26 cellular contexts compared by ENCODE assay signal in genomic region chr7:93723424-93724124, GRCh38.
"Had no signal": no experiment of that assay in that cellular context is flagged by ENCODE, and none has a peak within 500 bp of the region (broad histone marks: within the 10 kb centered on the region; RNA-seq: fewer than 3 reads in every experiment).

No MANE protein-coding gene starts in this region.

- H3K27ac Mint-ChIP-seq: activated CD4-positive, alpha-beta memory T cell treated with anti-CD3 and anti-CD28 coated beads, Interleukin-2, amount 10 ng/mL, durations not matched to agents 7 days and 5 days; activated naive CD8-positive, alpha-beta T cell treated with anti-CD3 and anti-CD28 coated beads, Interleukin-2, amount 50 U/mL, for 24 hours; activated T-cell treated with anti-CD3 and anti-CD28 coated beads, Interleukin-2, amount 50 U/mL, for 24 hours; activated T-helper 2 cell treated with anti-CD3 and anti-CD28 coated beads, Interferon-gamma antibody, Interleukin-2, Interleukin-4, amounts not matched to agents 10 μg/mL and 5 μg/mL and 100 μg/mL, durations not matched to agents 14 hours and 24 hours and 36 hours; brain; stimulated activated naive CD8-positive, alpha-beta T cell treated with anti-CD3 and anti-CD28 coated beads, Interleukin-15, Interleukin-2, amounts not matched to agents 100 ng/mL and 50 ng/mL, for 24 hours had no signal

- H3K36me3 ChIP-seq: colonic mucosa, neutrophil, pancreas, sigmoid colon, suprapubic skin, transverse colon, uterus had no signal

- H3K36me3 Mint-ChIP-seq: brain had no signal

- H3K27ac ChIP-seq: colonic mucosa, neutrophil, pancreas, sigmoid colon, suprapubic skin, transverse colon, uterus had no signal

- DNase-seq: activated CD4-positive, alpha-beta memory T cell treated with anti-CD3 and anti-CD28 coated beads, Interleukin-2, amount 10 ng/mL, durations not matched to agents 7 days and 5 days; activated CD4-positive, alpha-beta T cell treated with anti-CD3 and anti-CD28 coated beads for 48 hours; activated CD4-positive, CD25-positive, alpha-beta regulatory T cell; activated naive CD4-positive, alpha-beta T cell treated with Interleukin-2 at 50 U/mL for 16 hours; activated naive CD8-positive, alpha-beta T cell treated with anti-CD3 and anti-CD28 coated beads, Interleukin-2, amount 50 U/mL, for 24 hours; activated T-cell treated with anti-CD3 and anti-CD28 coated beads, Interleukin-2, amount 50 U/mL, for 24 hours; anterior cingulate cortex; colonic mucosa; erythroblast; foreskin melanocyte; glutamatergic neuron; hypothalamus; kidney; pancreas; sigmoid colon; T-helper 1 cell; T-helper 9 cell; transverse colon; uterus had no signal

- H3K9me3 ChIP-seq: colonic mucosa, neutrophil, pancreas, sigmoid colon, suprapubic skin, transverse colon, uterus had no signal

- H3K4me3 Mint-ChIP-seq: activated CD4-positive, alpha-beta memory T cell treated with anti-CD3 and anti-CD28 coated beads, Interleukin-2, amount 10 ng/mL, durations not matched to agents 7 days and 5 days; activated naive CD8-positive, alpha-beta T cell treated with anti-CD3 and anti-CD28 coated beads, Interleukin-2, amount 50 U/mL, for 24 hours; activated T-cell treated with anti-CD3 and anti-CD28 coated beads, Interleukin-2, amount 50 U/mL, for 24 hours; brain; central memory CD8-positive, alpha-beta T cell; stimulated activated naive CD8-positive, alpha-beta T cell treated with anti-CD3 and anti-CD28 coated beads, Interleukin-15, Interleukin-2, amounts not matched to agents 100 ng/mL and 50 ng/mL, for 24 hours had no signal

- ATAC-seq: activated naive CD8-positive, alpha-beta T cell treated with anti-CD3 and anti-CD28 coated beads, Interleukin-2, amount 50 U/mL, for 24 hours; left lobe of liver; pancreas had no signal

- H3K27me3 ChIP-seq: colonic mucosa, neutrophil, sigmoid colon, suprapubic skin, transverse colon, uterus had no signal

- H3K4me1 Mint-ChIP-seq: activated CD4-positive, alpha-beta memory T cell treated with anti-CD3 and anti-CD28 coated beads, Interleukin-2, amount 10 ng/mL, durations not matched to agents 7 days and 5 days; activated naive CD8-positive, alpha-beta T cell treated with anti-CD3 and anti-CD28 coated beads, Interleukin-2, amount 50 U/mL, for 24 hours; brain; central memory CD8-positive, alpha-beta T cell had no signal

- H3K9me3 Mint-ChIP-seq: activated CD4-positive, alpha-beta memory T cell treated with anti-CD3 and anti-CD28 coated beads, Interleukin-2, amount 10 ng/mL, durations not matched to agents 7 days and 5 days; activated naive CD8-positive, alpha-beta T cell treated with anti-CD3 and anti-CD28 coated beads, Interleukin-2, amount 50 U/mL, for 24 hours; activated T-cell treated with anti-CD3 and anti-CD28 coated beads, Interleukin-2, amount 50 U/mL, for 24 hours; activated T-helper 2 cell treated with anti-CD3 and anti-CD28 coated beads, Interferon-gamma antibody, Interleukin-2, Interleukin-4, amounts not matched to agents 10 μg/mL and 5 μg/mL and 100 μg/mL, durations not matched to agents 14 hours and 24 hours and 36 hours; brain; central memory CD8-positive, alpha-beta T cell; stimulated activated naive CD8-positive, alpha-beta T cell treated with anti-CD3 and anti-CD28 coated beads, Interleukin-15, Interleukin-2, amounts not matched to agents 100 ng/mL and 50 ng/mL, for 24 hours had no signal

- H3K27me3 Mint-ChIP-seq: activated CD4-positive, alpha-beta memory T cell treated with anti-CD3 and anti-CD28 coated beads, Interleukin-2, amount 10 ng/mL, durations not matched to agents 7 days and 5 days; activated naive CD8-positive, alpha-beta T cell treated with anti-CD3 and anti-CD28 coated beads, Interleukin-2, amount 50 U/mL, for 24 hours; activated T-cell treated with anti-CD3 and anti-CD28 coated beads, Interleukin-2, amount 50 U/mL, for 24 hours; brain; central memory CD8-positive, alpha-beta T cell; stimulated activated naive CD8-positive, alpha-beta T cell treated with anti-CD3 and anti-CD28 coated beads, Interleukin-15, Interleukin-2, amounts not matched to agents 100 ng/mL and 50 ng/mL, for 24 hours had no signal

- H3K4me1 ChIP-seq: colonic mucosa, pancreas, suprapubic skin, uterus had no signal

- H3K4me3 ChIP-seq: colonic mucosa, pancreas, sigmoid colon, suprapubic skin, transverse colon, uterus had no signal
